Comparison of ENCODE assay signal across 13 cellular contexts in genomic region chr4:102789317-102789717, GRCh38. TPM values are rescaled to one million over a fixed set of nuclear protein-coding genes. Genes with fewer than 3 reads are reported as not detected.
DNase-seq lines count a peak whose midpoint lies in the region; ATAC-seq and TF ChIP-seq lines count a peak whose summit lies in the region.
"Had no signal": no experiment of that assay in that cellular context is flagged by ENCODE, and none has a peak within 500 bp of the region (broad histone marks: within the 10 kb centered on the region; RNA-seq: fewer than 3 reads in every experiment).

No MANE protein-coding gene starts in this region.

- H3K9me2 ChIP-seq in PC-3 (replicated peaks; ENCODE audit: low read length): no peaks in the 10 kb centered on the region

- H4K20me1 ChIP-seq in PC-3 (ENCODE audit: low read length) (no peaks in the 10 kb centered on the region), smooth muscle cell (ENCODE audit: low read depth) (peaks cover 12% of the 10 kb centered on the region)

- H3K27me3 ChIP-seq in PC-3 (ENCODE audit: low read length) (no peaks in the 10 kb centered on the region), smooth muscle cell (ENCODE audit: low read depth) (no peaks in the 10 kb centered on the region)

- H3K4me2 ChIP-seq in PC-3 (ENCODE audit: low read length) (0 out of 2 replicates have a peak overlapping the region, but pooled peaks have one; percentile 19), smooth muscle cell (no peak overlapping the region)

- no peak overlapping the region for H3K4me3 Mint-ChIP-seq in activated T-cell treated with anti-CD3 and anti-CD28 coated beads, Interleukin-2, amount 50 U/mL, for 24 hours
- H3K4me3 Mint-ChIP-seq: CD4-positive, CD25-positive, alpha-beta regulatory T cell had no signal

- H3K27ac ChIP-seq in PC-3 (ENCODE audit: low read length) (peak overlapping the region; percentile 63), smooth muscle cell (ENCODE audit: low read depth) (peak overlapping the region; percentile 11)
- H3K27ac ChIP-seq: skin epidermis had no signal

- no peaks in the 10 kb centered on the region for H3K9me3 ChIP-seq in PC-3 (ENCODE audit: low read length)
- no peaks in the 10 kb centered on the region for H3K9me3 ChIP-seq in smooth muscle cell (replicated peaks; ENCODE audit: low read depth)

- H3K4me1 Mint-ChIP-seq in activated T-cell treated with anti-CD3 and anti-CD28 coated beads, Interleukin-2, amount 50 U/mL, for 24 hours (ENCODE audit: low read depth): peaks cover 49% of the 10 kb centered on the region

- H3K79me2 ChIP-seq in PC-3 (ENCODE audit: low read length) (no peaks in the 10 kb centered on the region), smooth muscle cell (ENCODE audit: low read depth) (peaks cover 2% of the 10 kb centered on the region)

- H3F3A ChIP-seq in PC-3 (ENCODE audit: low read length, unreplicated experiment) (no peaks in the 10 kb centered on the region), smooth muscle cell (ENCODE audit: low read depth) (peaks cover 18% of the 10 kb centered on the region)

- no peak for DNase-seq in activated T-cell treated with anti-CD3 and anti-CD28 coated beads, Interleukin-2, amount 50 U/mL, for 24 hours
- DNase-seq in activated T-cell treated with anti-CD3 and anti-CD28 coated beads for 4 hours: no peak
- DNase-seq in PC-3: peak; percentile 76
- peak; percentile 34 for DNase-seq in dedifferentiated amniotic fluid mesenchymal stem cell (ENCODE audit: extremely low spot score)
- DNase-seq in smooth muscle cell (lab: John Stamatoyannopoulos, UW; ENCODE audit: unreplicated experiment): no peak
- no peak for DNase-seq in DMS153 (lab: John Stamatoyannopoulos, UW)
- DNase-seq in NCI-H1092 (lab: John Stamatoyannopoulos, UW): no peak
- no peak for DNase-seq in SK-N-DZ (ENCODE audit: low spot score)
- DNase-seq: activated effector memory CD4-positive, alpha-beta T cell treated with anti-CD3 and anti-CD28 coated beads, Interleukin-2, amount 50 U/mL, for 16 hours; CD4-positive, CD25-positive, alpha-beta regulatory T cell; GOT3; substantia nigra had no signal

- no peak for TF ChIP-seq CTCF in PC-3 (conservative IDR thresholded peaks at IDR 0.05; ENCODE audit: low read depth, low read length)
- TF ChIP-seq CTCF in smooth muscle cell (IDR thresholded peaks at IDR 0.05; ENCODE audit: borderline replicate concordance, insufficient read depth, poor library complexity, severe bottlenecking): no peak

- H3K4me3 ChIP-seq in PC-3 (ENCODE audit: low read length): no peak overlapping the region
- H3K4me3 ChIP-seq in smooth muscle cell: no peak overlapping the region
- H3K4me3 ChIP-seq: skin epidermis had no signal

- intact Hi-C loops in PC-3 (cut with micrococcal nuclease): loop anchor here (2.0 to 10.0 kb wide), 2 partner anchors 169 to 215 kb away; no protein-coding TSS in a partner anchor

- POLR2A ChIA-PET in PC-3 (lab: Charles Lee; ENCODE audit: unreplicated experiment): no interaction called here

- 86% methylated on average over 3 of the region's 3 CpGs for WGBS in smooth muscle cell (ENCODE audit: low lambda C conversion rate)

- CTCF ChIA-PET in PC-3 (lab: Charles Lee): no interaction called here

- H2AFZ ChIP-seq in PC-3 (ENCODE audit: low read length): no peak overlapping the region
- H2AFZ ChIP-seq in smooth muscle cell (ENCODE audit: low read depth): no peak overlapping the region

- BruUV-seq in PC-3 (replicated peaks; lab: Mats Ljungman, UMichigan): no TSS peak

- H3K27ac Mint-ChIP-seq in activated T-cell treated with anti-CD3 and anti-CD28 coated beads, Interleukin-2, amount 50 U/mL, for 24 hours: peak overlapping the region; percentile 79

- H3K9me3 Mint-ChIP-seq in activated T-cell treated with anti-CD3 and anti-CD28 coated beads, Interleukin-2, amount 50 U/mL, for 24 hours: peaks cover 18% of the 10 kb centered on the region

- H3K4me1 ChIP-seq in PC-3 (ENCODE audit: insufficient read depth, low read length) (no peaks in the 10 kb centered on the region; the same call in 1 of the 2 replicates), smooth muscle cell (ENCODE audit: low read depth) (no peaks in the 10 kb centered on the region)

- peak; percentile 52 for ATAC-seq in PC-3

- H3K36me3 ChIP-seq in PC-3 (ENCODE audit: low read depth, low read length) (0 out of 2 replicates have a peak, but pooled peaks cover 7% of the 10 kb centered on the region), smooth muscle cell (ENCODE audit: low read depth) (no peaks in the 10 kb centered on the region)

- H3K36me3 Mint-ChIP-seq in activated T-cell treated with anti-CD3 and anti-CD28 coated beads, Interleukin-2, amount 50 U/mL, for 24 hours (ENCODE audit: low read depth): peaks cover 37% of the 10 kb centered on the region

- no peaks in the 10 kb centered on the region for H3K27me3 Mint-ChIP-seq in activated T-cell treated with anti-CD3 and anti-CD28 coated beads, Interleukin-2, amount 50 U/mL, for 24 hours
- H3K27me3 Mint-ChIP-seq: CD4-positive, CD25-positive, alpha-beta regulatory T cell had no signal

- H3K9ac ChIP-seq in PC-3 (ENCODE audit: low read length): no peak overlapping the region
- H3K9ac ChIP-seq in smooth muscle cell (ENCODE audit: low read depth): no peak overlapping the region

RNA-seq across cellular contexts. Expression of gene MANBA, which starts 28.5 kb away (rescaled TPM):
- total RNA-seq in PC-3 (2014; rRNA removed): 20.9 and 26.7 TPM in 2 replicates
- total RNA-seq in smooth muscle cell: 99.9 and 137 TPM in 2 replicates
- 54.0 and 58.1 TPM in 2 replicates for polyA plus RNA-seq in smooth muscle cell
- polyA plus RNA-seq in SK-N-DZ (2014; cell fraction: cytosol; rRNA removed): 11.9 and 12.1 TPM in 2 replicates
- polyA plus RNA-seq in SK-N-DZ (2014; cell fraction: nucleus; rRNA removed): 17.0 and 18.2 TPM in 2 replicates

RNA-seq across cellular contexts. Expression of gene UBE2D3, which starts 38.0 kb away (rescaled TPM):
- total RNA-seq in PC-3 (2014; rRNA removed) (342 and 435 TPM in 2 replicates), smooth muscle cell (680 and 703 TPM in 2 replicates)
- polyA plus RNA-seq in smooth muscle cell: 305 and 322 TPM in 2 replicates
- polyA plus RNA-seq in SK-N-DZ (2014; cell fraction: cytosol; rRNA removed): 212 and 231 TPM in 2 replicates
- 192 and 244 TPM in 2 replicates for polyA plus RNA-seq in SK-N-DZ (2014; cell fraction: nucleus; rRNA removed)

Comparison
In these comparisons a context has a peak if more than half of its experiments do, and no peak if none do; other contexts are left out.
1. DNase-seq: peak in PC-3 (single experiment) and dedifferentiated amniotic fluid mesenchymal stem cell (single experiment); none in activated T-cell treated with anti-CD3 and anti-CD28 coated beads, Interleukin-2, amount 50 U/mL, for 24 hours (single experiment), activated T-cell treated with anti-CD3 and anti-CD28 coated beads for 4 hours (single experiment), smooth muscle cell (single experiment), DMS153 (single experiment), NCI-H1092 (single experiment) and SK-N-DZ (single experiment).